In the genomic region with DNA sequence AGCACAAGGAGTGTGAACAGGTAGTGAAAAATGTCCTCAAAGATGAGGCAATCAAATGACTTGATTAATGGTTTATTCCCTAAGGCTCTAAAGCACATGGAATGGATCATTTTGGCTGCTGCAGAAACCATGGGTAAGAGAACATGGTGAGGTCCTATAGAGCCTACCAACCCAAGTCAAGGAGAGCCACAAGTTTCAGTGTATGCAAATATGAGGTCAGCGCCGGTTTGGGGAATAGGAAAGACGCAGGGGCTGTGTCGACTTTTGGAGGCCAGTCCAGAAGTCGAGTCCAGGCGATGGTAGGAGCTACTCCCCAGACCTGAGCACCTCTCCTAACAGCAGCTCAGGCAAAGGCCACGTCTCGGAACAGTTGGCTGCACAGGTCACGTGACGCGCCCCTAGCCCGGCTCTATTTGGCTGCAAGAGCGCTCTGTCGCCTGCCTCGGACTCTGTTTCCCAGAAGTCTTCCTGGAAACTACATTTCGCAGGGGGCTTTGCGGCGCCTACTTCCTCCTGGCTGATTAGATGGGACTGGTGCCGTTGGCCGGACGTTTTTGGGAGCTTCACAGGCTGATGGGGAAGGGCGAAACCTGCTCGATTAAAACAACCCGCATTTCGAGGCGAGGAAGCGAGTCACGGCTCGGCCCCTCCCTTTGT, we compare ENCODE assay signal across 8 cellular contexts.
DNase-seq lines count a peak whose midpoint lies in the region; ATAC-seq and TF ChIP-seq lines count a peak whose summit lies in the region.

No MANE protein-coding gene starts in this region.

- no TSS peak for BruUV-seq in mammary epithelial cell (replicated peaks; lab: Mats Ljungman, UMichigan)

- intact Hi-C loops in mammary epithelial cell (cut with micrococcal nuclease) = loop anchor here (2.0 kb wide), 2 partner anchors 76 to 352 kb away; a partner anchor contains a TSS

- peak overlapping the region; percentile 65 for H3K4me2 ChIP-seq in mammary epithelial cell (ENCODE audit: insufficient read depth, low read depth, low read length)
- H3K4me2 ChIP-seq in smooth muscle cell = peak overlapping the region; percentile 94

- DNase-seq in NCI-H187 (lab: John Stamatoyannopoulos, UW) (peak; percentile 61 to 63), mammary epithelial cell (peak; percentile 43), iPS-NIHi7 (ENCODE audit: extremely low spot score) (peak; percentile 80), smooth muscle cell (lab: John Stamatoyannopoulos, UW; ENCODE audit: unreplicated experiment) (peak; percentile 46)
- DNase-seq in NK-92 treated with Interleukin-12 subunit alpha and Interleukin-12 subunit beta, amount 100 ng/mL, for 24 hours (lab: John Stamatoyannopoulos, UW) = no peak

- TF ChIP-seq CTCF in WI38 (IDR thresholded peaks at IDR 0.05; ENCODE audit: low read depth, low read length) = no peak
- TF ChIP-seq CTCF in mammary epithelial cell (conservative IDR thresholded peaks at IDR 0.05 in 1 of 2, IDR thresholded peaks at IDR 0.05 in 1 of 2; ENCODE audit: extremely low read depth in 1 of 2, insufficient read depth in 1 of 2, low read depth in 1 of 2, low read length in 2 of 2) = no peak
- TF ChIP-seq CTCF in smooth muscle cell (IDR thresholded peaks at IDR 0.05; ENCODE audit: borderline replicate concordance, insufficient read depth, poor library complexity, severe bottlenecking) = no peak

- dilution Hi-C loops in mammary epithelial cell (cut with HindIII; ENCODE audit: low sequenced_read_pairs) = no loop called here

- CTCF ChIA-PET in mammary epithelial cell (lab: Charles Lee; ENCODE audit: low non-redundant PET) = interaction anchor here (0.5 to 0.8 kb wide), 5 partner anchors 75 to 512 kb away, joined by 4 to 15 read pairs (median 5); a partner anchor contains a TSS

- in situ Hi-C loops in mammary epithelial cell (cut with MboI; ENCODE audit: low sequenced_read_pairs in 2 of 2) = loop anchor here in 1 of 2 donors (10.0 kb wide), 1 partner anchor 78 kb away; a partner anchor contains a TSS

- ATAC-seq in GM18498 (IDR thresholded peaks at IDR 0.05; ENCODE audit: unreplicated experiment) (peak; percentile 53), HG02870 (IDR thresholded peaks at IDR 0.05; ENCODE audit: unreplicated experiment) (peak; percentile 51)

- H3K4me1 ChIP-seq in mammary epithelial cell (ENCODE audit: insufficient read depth, low read length) (no peaks in the 10 kb centered on the region), smooth muscle cell (ENCODE audit: low read depth) (peaks cover 6% of the 10 kb centered on the region)

- H3F3A ChIP-seq in smooth muscle cell (ENCODE audit: low read depth) = no peaks in the 10 kb centered on the region

- WGBS in mammary epithelial cell (ENCODE audit: low coverage, missing lambda C conversion rate) = 7% methylated on average over 16 of the region's 29 CpGs
- WGBS in smooth muscle cell (ENCODE audit: low lambda C conversion rate) = 11% methylated on average over 29 of the region's 29 CpGs

- H3K79me2 ChIP-seq in mammary epithelial cell (ENCODE audit: insufficient read depth, low read length) = no peaks in the 10 kb centered on the region
- H3K79me2 ChIP-seq in smooth muscle cell (ENCODE audit: low read depth) = no peaks in the 10 kb centered on the region

- H3K27me3 ChIP-seq in mammary epithelial cell (ENCODE audit: insufficient read depth, low read length) (no peaks in the 10 kb centered on the region), smooth muscle cell (ENCODE audit: low read depth) (no peaks in the 10 kb centered on the region)

- H3K36me3 ChIP-seq in mammary epithelial cell (ENCODE audit: insufficient read depth, low read length) = no peaks in the 10 kb centered on the region
- no peaks in the 10 kb centered on the region for H3K36me3 ChIP-seq in smooth muscle cell (ENCODE audit: low read depth)

- H3K27ac ChIP-seq in mammary epithelial cell (ENCODE audit: insufficient read depth, low read depth, low read length) (peak overlapping the region; percentile 20), smooth muscle cell (ENCODE audit: low read depth) (no peak overlapping the region)

- peak overlapping the region; percentile 68 for H3K4me3 ChIP-seq in WI38 (ENCODE audit: low read depth, low read length)
- H3K4me3 ChIP-seq in mammary epithelial cell (replicated peaks in 1 of 3; ENCODE audit: insufficient read depth in 1 of 3, low read depth in 2 of 3, low read length in 3 of 3) = peak overlapping the region; percentile 75 to 82 (median 76)
- H3K4me3 ChIP-seq in smooth muscle cell = peak overlapping the region; percentile 82

- peak overlapping the region; percentile 98 for H2AFZ ChIP-seq in mammary epithelial cell (ENCODE audit: low read depth, low read length)
- H2AFZ ChIP-seq in smooth muscle cell (ENCODE audit: low read depth) = peak overlapping the region; percentile 100

- no peaks in the 10 kb centered on the region for H4K20me1 ChIP-seq in mammary epithelial cell (ENCODE audit: insufficient read depth, low read length)
- H4K20me1 ChIP-seq in smooth muscle cell (ENCODE audit: low read depth) = no peaks in the 10 kb centered on the region

- H3K9me3 ChIP-seq in mammary epithelial cell (replicated peaks; ENCODE audit: insufficient read depth, low read length) (no peaks in the 10 kb centered on the region), smooth muscle cell (replicated peaks; ENCODE audit: low read depth) (no peaks in the 10 kb centered on the region)

- peak overlapping the region; percentile 42 for H3K9ac ChIP-seq in mammary epithelial cell (ENCODE audit: insufficient read depth, low read length)
- H3K9ac ChIP-seq in smooth muscle cell (ENCODE audit: low read depth) = peak overlapping the region; percentile 9
